ENCODE assay signal across 16 cellular contexts in the genomic region with DNA sequence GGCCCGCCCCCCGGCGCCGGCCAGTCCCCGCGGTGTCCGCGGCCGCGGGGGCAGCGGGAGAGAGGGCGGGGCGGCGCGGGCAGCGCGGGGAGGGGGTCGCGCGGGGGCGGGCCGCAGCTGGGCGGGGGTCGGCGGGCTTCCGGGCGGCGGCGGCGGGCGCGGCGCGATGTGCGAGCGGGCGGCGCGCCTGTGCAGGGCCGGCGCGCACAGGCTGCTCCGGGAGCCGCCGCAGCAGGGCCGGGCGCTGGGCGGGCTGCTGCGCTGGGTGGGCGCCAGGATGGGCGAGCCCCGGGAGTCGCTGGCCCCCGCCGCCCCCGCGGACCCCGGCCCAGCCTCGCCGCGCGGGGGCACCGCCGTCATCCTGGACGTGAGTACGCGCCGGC. TPM values are rescaled to one million over a fixed set of nuclear protein-coding genes. Genes with fewer than 3 reads are reported as not detected.
DNase-seq lines count a peak whose midpoint lies in the region; ATAC-seq and TF ChIP-seq lines count a peak whose summit lies in the region.
"Had no signal": no experiment of that assay in that cellular context is flagged by ENCODE, and none has a peak within 500 bp of the region (broad histone marks: within the 10 kb centered on the region; RNA-seq: fewer than 3 reads in every experiment).

No MANE protein-coding gene starts in this region.

- DNase-seq in left ventricle myocardium inferior (no peak), heart right ventricle (no peak), ascending aorta (ENCODE audit: low spot score in 2 of 2) (no peak), left kidney (ENCODE audit: low read depth, low spot score) (peak; percentile 57), chondrocyte (ENCODE audit: low spot score) (no peak)
- DNase-seq in naive thymus-derived CD8-positive, alpha-beta T cell, result no peak
- DNase-seq: activated CD4-positive, alpha-beta T cell treated with anti-CD3 and anti-CD28 coated beads for 4 hours; effector CD4-positive, alpha-beta T cell; gastrocnemius medialis had no signal

- peaks cover 7% of the 10 kb centered on the region for H3K4me1 ChIP-seq in left ventricle myocardium inferior
- peaks cover 0 to 6% (median 0%) of the 10 kb centered on the region in 9 donors for H3K4me1 ChIP-seq in heart right ventricle
- H3K4me1 ChIP-seq in ascending aorta, result peaks cover 0 to 3% of the 10 kb centered on the region in 2 donors
- H3K4me1 ChIP-seq: gastrocnemius medialis had no signal

- POLR2A ChIA-PET in naive thymus-derived CD8-positive, alpha-beta T cell (lab: Charles Lee), result no interaction called here

- no peak overlapping the region for H3K27ac Mint-ChIP-seq in chondrocyte (ENCODE audit: unreplicated experiment)
- H3K27ac Mint-ChIP-seq in naive thymus-derived CD8-positive, alpha-beta T cell, result no peak overlapping the region
- H3K27ac Mint-ChIP-seq: activated T-helper 1 cell treated with anti-CD3 and anti-CD28 coated beads, Interleukin-12 subunit alpha, Interleukin-12 subunit beta, Interleukin-2, Interleukin-4 antibody, amounts not matched to agents 30 ng/mL and 10 ng/mL and 1 ng/mL, durations not matched to agents 14 hours and 24 hours and 36 hours; T-helper 1 cell treated with Interleukin-12 subunit alpha and Interleukin-12 subunit beta and Interleukin-4 antibody, amounts not matched to agents 30 μg/mL and 1 μg/mL, for 36 hours had no signal

- peaks cover 2% of the 10 kb centered on the region for H3K27me3 Mint-ChIP-seq in chondrocyte (ENCODE audit: low read depth)
- peaks cover 5 to 44% (median 9%) of the 10 kb centered on the region in 5 donors for H3K27me3 Mint-ChIP-seq in naive thymus-derived CD8-positive, alpha-beta T cell

- ATAC-seq in heart right ventricle, result no peak
- ATAC-seq in naive thymus-derived CD8-positive, alpha-beta T cell, result no peak
- no peak for ATAC-seq in GM21717 (IDR thresholded peaks at IDR 0.05; ENCODE audit: unreplicated experiment)
- ATAC-seq in GM21447 (IDR thresholded peaks at IDR 0.05; ENCODE audit: unreplicated experiment), result no peak
- ATAC-seq: gastrocnemius medialis had no signal

- no peaks in the 10 kb centered on the region for H3K36me3 Mint-ChIP-seq in chondrocyte (ENCODE audit: low read depth)
- peaks cover 0 to 3% (median 0%) of the 10 kb centered on the region in 3 donors for H3K36me3 Mint-ChIP-seq in naive thymus-derived CD8-positive, alpha-beta T cell

- H3K4me3 Mint-ChIP-seq in chondrocyte (ENCODE audit: unreplicated experiment), result no peak overlapping the region
- H3K4me3 Mint-ChIP-seq in naive thymus-derived CD8-positive, alpha-beta T cell, result no peak overlapping the region
- H3K4me3 Mint-ChIP-seq: T-helper 1 cell treated with Interleukin-12 subunit alpha and Interleukin-12 subunit beta and Interleukin-4 antibody, amounts not matched to agents 30 μg/mL and 1 μg/mL, for 36 hours had no signal

- intact Hi-C loops in left ventricle myocardium inferior (cut with micrococcal nuclease), result loop anchor here (10.0 kb wide), 1 partner anchor 96 kb away; no protein-coding TSS in a partner anchor
- intact Hi-C loops in heart right ventricle (cut with DNase I), result loop anchor here in 8 of 10 donors (2.0 to 10.0 kb wide), 9 partner anchors 74 to 516 kb away; a partner anchor contains a TSS
- intact Hi-C loops in ascending aorta (cut with DNase I), result no loop called here

- H3K27me3 ChIP-seq in left ventricle myocardium inferior (ENCODE audit: low read depth), result peaks cover 16% of the 10 kb centered on the region
- peaks cover 0 to 24% (median 8%) of the 10 kb centered on the region in 7 donors for H3K27me3 ChIP-seq in heart right ventricle
- H3K27me3 ChIP-seq in ascending aorta, result peaks cover 5% of the 10 kb centered on the region
- H3K27me3 ChIP-seq: ovary had no signal

- H3K4me3 ChIP-seq in left ventricle myocardium inferior (peak overlapping the region; percentile 64), heart right ventricle (peak overlapping the region in 1 of 10 donors; percentile 38), ascending aorta (peak overlapping the region; percentile 14 to 53)
- H3K4me3 ChIP-seq: lung, ovary had no signal

- H3K36me3 ChIP-seq in left ventricle myocardium inferior (peaks cover 10% of the 10 kb centered on the region), heart right ventricle (peaks cover 0 to 18% (median 0%) of the 10 kb centered on the region in 9 donors), ascending aorta (peaks cover 8 to 12% of the 10 kb centered on the region in 2 donors)
- H3K36me3 ChIP-seq: ovary had no signal

- H3K27ac ChIP-seq in left ventricle myocardium inferior (replicated peaks) (no peak overlapping the region), heart right ventricle (no peak overlapping the region), ascending aorta (no peak overlapping the region)
- H3K27ac ChIP-seq: gastrocnemius medialis had no signal

- H3K9me3 Mint-ChIP-seq in chondrocyte (ENCODE audit: low read depth), result no peaks in the 10 kb centered on the region
- H3K9me3 Mint-ChIP-seq in naive thymus-derived CD8-positive, alpha-beta T cell, result peaks cover 0 to 2% (median 0%) of the 10 kb centered on the region in 9 donors
- H3K9me3 Mint-ChIP-seq: activated T-helper 1 cell treated with anti-CD3 and anti-CD28 coated beads, Interleukin-12 subunit alpha, Interleukin-12 subunit beta, Interleukin-2, Interleukin-4 antibody, amounts not matched to agents 30 ng/mL and 10 ng/mL and 1 ng/mL, durations not matched to agents 14 hours and 24 hours and 36 hours; T-helper 1 cell treated with Interleukin-12 subunit alpha and Interleukin-12 subunit beta and Interleukin-4 antibody, amounts not matched to agents 30 μg/mL and 1 μg/mL, for 36 hours had no signal

- TF ChIP-seq CTCF in left ventricle myocardium inferior (IDR thresholded peaks at IDR 0.05; ENCODE audit: borderline replicate concordance), result no peak
- no peak for TF ChIP-seq CTCF in heart right ventricle (IDR thresholded peaks at IDR 0.05)
- no peak for TF ChIP-seq CTCF in ascending aorta (IDR thresholded peaks at IDR 0.05)
- TF ChIP-seq CTCF in chondrocyte (IDR thresholded peaks at IDR 0.05), result no peak

- H3K9me3 ChIP-seq in left ventricle myocardium inferior (replicated peaks) (no peaks in the 10 kb centered on the region), heart right ventricle (no peaks in the 10 kb centered on the region), ascending aorta (no peaks in the 10 kb centered on the region)
- H3K9me3 ChIP-seq: gastrocnemius medialis, ovary had no signal

- 0 to 1% methylated on average over 6 to 65 of the region's 68 CpGs for WGBS in heart right ventricle, 2 donors

- H3K4me1 Mint-ChIP-seq in chondrocyte (ENCODE audit: low read depth), result peaks cover 3% of the 10 kb centered on the region
- peaks cover 3 to 11% (median 5%) of the 10 kb centered on the region in 4 donors for H3K4me1 Mint-ChIP-seq in naive thymus-derived CD8-positive, alpha-beta T cell

RNA-seq across cellular contexts. Expression of a gene that starts 0.4 kb away (rescaled TPM):
- 0.69 TPM for total RNA-seq in left ventricle myocardium inferior
- total RNA-seq in heart right ventricle, result 1 to 10 TPM in 4 of 10 donors, under 1 TPM in 6; 0.32 to 1.1 (median 0.90) TPM
- polyA plus RNA-seq in heart right ventricle, result 1 to 10 TPM; 1.9 to 3.2 TPM
- not detected for total RNA-seq in ascending aorta
- total RNA-seq in chondrocyte, result 0.40 to 0.72 TPM (median 0.58 TPM) in 3 replicates
- not detected for total RNA-seq in naive thymus-derived CD8-positive, alpha-beta T cell
- not detected for polyA plus RNA-seq in naive thymus-derived CD8-positive, alpha-beta T cell
- total RNA-seq: activated T-helper 1 cell treated with anti-CD3 and anti-CD28 coated beads, Interleukin-12 subunit alpha, Interleukin-12 subunit beta, Interleukin-2, Interleukin-4 antibody, amounts not matched to agents 30 ng/mL and 10 ng/mL and 1 ng/mL, durations not matched to agents 14 hours and 24 hours and 36 hours; gastrocnemius medialis; ureter had no signal

RNA-seq across cellular contexts. Expression of a gene that starts 15.4 kb away (rescaled TPM):
- 12.5 TPM for total RNA-seq in left ventricle myocardium inferior
- total RNA-seq in heart right ventricle, result 10 to 100 TPM in 1 of 10 donors, 1 to 10 TPM in 9; 3.2 to 14.5 (median 5.3) TPM
- 10 to 100 TPM in 1 of 2 donors, 1 to 10 TPM in 1; 5.6 to 10.5 TPM for polyA plus RNA-seq in heart right ventricle
- 7.8 TPM for total RNA-seq in ascending aorta
- total RNA-seq in chondrocyte, result 1.3 to 2.8 TPM (median 2.5 TPM) in 3 replicates
- total RNA-seq in naive thymus-derived CD8-positive, alpha-beta T cell, result 1 to 10 TPM; 2.0 to 2.2 TPM
- polyA plus RNA-seq in naive thymus-derived CD8-positive, alpha-beta T cell, result under 1 TPM in 1 of 3 donors, not detected in 2; 0.26 TPM
